In the genomic region with DNA sequence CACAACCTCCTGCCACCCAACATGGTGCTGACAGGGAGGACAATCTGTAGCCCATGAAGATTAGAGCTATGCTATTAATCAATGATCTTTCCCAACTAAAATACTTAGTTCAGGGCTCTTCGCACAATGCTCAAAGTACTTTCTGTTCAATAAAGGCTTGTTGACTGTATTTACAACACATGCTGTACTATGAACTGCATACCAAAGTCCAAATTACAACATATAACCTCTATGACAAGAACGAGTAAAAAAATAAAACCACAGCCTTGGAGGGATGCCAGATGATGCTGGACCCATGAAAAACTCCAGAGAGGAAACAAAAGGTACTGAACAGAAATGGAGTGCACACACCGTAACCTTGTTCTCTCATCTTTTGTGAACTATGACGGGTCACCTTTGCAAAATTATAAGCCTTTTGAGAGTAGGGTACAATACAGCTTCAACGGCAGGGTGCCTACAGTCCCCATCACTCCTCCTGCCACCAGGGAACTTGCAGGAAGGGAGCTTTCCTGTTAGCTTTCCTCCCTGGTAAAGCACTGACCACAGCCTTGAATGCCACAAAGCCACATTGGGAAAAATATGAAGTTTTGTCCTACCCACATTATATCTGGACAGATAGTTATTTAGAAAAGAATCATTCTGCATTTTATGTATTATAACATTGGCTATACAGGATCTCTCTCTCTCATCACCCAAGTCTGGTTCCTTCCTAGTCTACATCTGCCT, we compare ENCODE assay signal across 16 cellular contexts.
DNase-seq lines count a peak whose midpoint lies in the region; ATAC-seq and TF ChIP-seq lines count a peak whose summit lies in the region.
"Had no signal": no experiment of that assay in that cellular context is flagged by ENCODE, and none has a peak within 500 bp of the region (broad histone marks: within the 10 kb centered on the region; RNA-seq: fewer than 3 reads in every experiment).

No MANE protein-coding gene starts in this region.

- DNase-seq in ELR (ENCODE audit: low read depth) (peak; percentile 69), RPMI7951 (ENCODE audit: low read depth) (peak; percentile 59), fibroblast of mammary gland (ENCODE audit: low read depth) (peak; percentile 87), retinal pigment epithelial cell (ENCODE audit: low read depth) (peak; percentile 58), cerebellar nuclear complex (lab: John Stamatoyannopoulos, UW) (no peak), HUDEP-2 (lab: John Stamatoyannopoulos, UW; ENCODE audit: unreplicated experiment in 76 of 76) (no peak)
- DNase-seq in activated CD4-positive, alpha-beta T cell treated with anti-CD3 and anti-CD28 coated beads, Interleukin-2, amount 10 ng/mL, durations not matched to agents 24 days and 14 days, result no peak
- DNase-seq: activated T-cell treated with anti-CD3 and anti-CD28 coated beads, Interleukin-2, amount 50 U/mL, for 1 hour; kidney; MV-4-11; NCI-H524 treated with DMSO at 0.1 percent for 48 hours; SIG-M5; stimulated activated CD4-positive, alpha-beta T cell treated with anti-CD3 and anti-CD28 coated beads, Interleukin-1b, Interleukin-23, amount 100 ng/mL, for 48 hours had no signal

- intact Hi-C loops in activated CD4-positive, alpha-beta T cell treated with anti-CD3 and anti-CD28 coated beads, Interleukin-2, amount 10 ng/mL, durations not matched to agents 24 days and 14 days (cut with micrococcal nuclease), result no loop called here

- H3K4me1 Mint-ChIP-seq in activated CD4-positive, alpha-beta T cell treated with anti-CD3 and anti-CD28 coated beads, Interleukin-2, amount 10 ng/mL, durations not matched to agents 24 days and 14 days, result peaks cover 2% of the 10 kb centered on the region
- H3K4me1 Mint-ChIP-seq: stimulated activated effector memory CD8-positive, alpha-beta T cell treated with anti-CD3 and anti-CD28 coated beads, Interleukin-12 subunit alpha, Interleukin-12 subunit beta, amount 100 ng/mL, for 72 hours had no signal

- H3K9me3 Mint-ChIP-seq in activated CD4-positive, alpha-beta T cell treated with anti-CD3 and anti-CD28 coated beads, Interleukin-2, amount 10 ng/mL, durations not matched to agents 24 days and 14 days, result no peaks in the 10 kb centered on the region
- H3K9me3 Mint-ChIP-seq: stimulated activated effector memory CD8-positive, alpha-beta T cell treated with anti-CD3 and anti-CD28 coated beads, Interleukin-12 subunit alpha, Interleukin-12 subunit beta, amount 100 ng/mL, for 72 hours had no signal

- H3K4me3 ChIP-seq in fibroblast of mammary gland (ENCODE audit: control insufficient read depth, low read depth, low read length) (no peak overlapping the region), retinal pigment epithelial cell (ENCODE audit: low read length) (no peak overlapping the region)
- H3K4me3 ChIP-seq: esophagus muscularis mucosa had no signal

- no peak overlapping the region for H3K4me3 Mint-ChIP-seq in activated CD4-positive, alpha-beta T cell treated with anti-CD3 and anti-CD28 coated beads, Interleukin-2, amount 10 ng/mL, durations not matched to agents 24 days and 14 days
- H3K4me3 Mint-ChIP-seq: stimulated activated effector memory CD8-positive, alpha-beta T cell treated with anti-CD3 and anti-CD28 coated beads, Interleukin-12 subunit alpha, Interleukin-12 subunit beta, amount 100 ng/mL, for 72 hours had no signal

- H3K27ac Mint-ChIP-seq in activated CD4-positive, alpha-beta T cell treated with anti-CD3 and anti-CD28 coated beads, Interleukin-2, amount 10 ng/mL, durations not matched to agents 24 days and 14 days, result no peak overlapping the region
- H3K27ac Mint-ChIP-seq: stimulated activated effector memory CD8-positive, alpha-beta T cell treated with anti-CD3 and anti-CD28 coated beads, Interleukin-12 subunit alpha, Interleukin-12 subunit beta, amount 100 ng/mL, for 72 hours had no signal

- no peak for ATAC-seq in HG02610 (IDR thresholded peaks at IDR 0.05; ENCODE audit: unreplicated experiment)
- ATAC-seq: stimulated activated effector memory CD8-positive, alpha-beta T cell treated with anti-CD3 and anti-CD28 coated beads, Interleukin-12 subunit alpha, Interleukin-12 subunit beta, amount 100 ng/mL, for 72 hours had no signal

- TF ChIP-seq CTCF in fibroblast of mammary gland (conservative IDR thresholded peaks at IDR 0.05; ENCODE audit: control insufficient read depth, insufficient read depth, low read depth, low read length), result no peak
- peak; percentile 11 for TF ChIP-seq CTCF in retinal pigment epithelial cell (conservative IDR thresholded peaks at IDR 0.05; ENCODE audit: low read depth, low read length)

- no peaks in the 10 kb centered on the region for H3K36me3 Mint-ChIP-seq in activated CD4-positive, alpha-beta T cell treated with anti-CD3 and anti-CD28 coated beads, Interleukin-2, amount 10 ng/mL, durations not matched to agents 24 days and 14 days (ENCODE audit: low read depth)
- H3K36me3 Mint-ChIP-seq: stimulated activated effector memory CD8-positive, alpha-beta T cell treated with anti-CD3 and anti-CD28 coated beads, Interleukin-12 subunit alpha, Interleukin-12 subunit beta, amount 100 ng/mL, for 72 hours had no signal

- no peaks in the 10 kb centered on the region for H3K27me3 Mint-ChIP-seq in activated CD4-positive, alpha-beta T cell treated with anti-CD3 and anti-CD28 coated beads, Interleukin-2, amount 10 ng/mL, durations not matched to agents 24 days and 14 days

Comparison
In these comparisons a context has a peak if more than half of its experiments do, and no peak if none do; other contexts are left out.
1. DNase-seq: peak in ELR (single experiment), RPMI7951 (single experiment), fibroblast of mammary gland (single experiment) and retinal pigment epithelial cell (single experiment); none in cerebellar nuclear complex (0 of 2), HUDEP-2 (0 of 76) and activated CD4-positive, alpha-beta T cell treated with anti-CD3 and anti-CD28 coated beads, Interleukin-2, amount 10 ng/mL, durations not matched to agents 24 days and 14 days (single experiment).